In the genomic region with DNA sequence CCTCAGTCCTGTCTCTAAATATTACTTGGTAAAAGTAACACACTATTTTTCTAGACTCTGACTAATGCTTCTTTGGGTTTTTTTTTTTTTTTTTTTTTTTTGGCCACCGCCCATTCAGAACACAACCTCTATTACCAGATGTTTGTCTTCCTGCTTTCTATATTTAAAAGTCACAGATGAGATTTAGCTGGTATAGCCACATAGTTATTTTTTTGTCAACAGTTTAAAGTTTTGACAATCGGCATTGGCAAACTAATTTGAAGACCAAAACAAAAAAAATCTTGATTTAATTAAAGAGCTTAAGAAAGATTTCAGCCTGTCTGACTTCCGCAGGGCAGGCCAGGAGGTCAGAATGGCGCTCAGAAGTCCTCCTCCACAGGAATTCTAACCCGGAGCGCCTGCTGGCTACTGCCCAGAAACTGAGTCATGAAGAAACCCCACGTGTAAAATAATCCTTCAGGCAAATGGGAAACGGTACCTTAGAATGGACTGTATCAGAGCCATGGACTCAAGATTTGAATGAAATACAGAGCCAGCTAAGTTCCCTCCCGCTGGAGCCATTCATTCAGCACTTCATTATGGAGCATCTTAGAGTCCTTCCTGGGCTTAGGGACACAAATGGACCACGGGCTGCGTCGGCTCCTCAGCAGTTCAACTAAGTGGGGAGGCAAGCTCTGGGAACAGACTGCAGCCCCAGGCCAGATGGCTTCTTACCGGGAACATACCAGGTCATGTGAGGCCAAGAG, we compare ENCODE assay signal across 9 cellular contexts. TPM values are rescaled to one million over a fixed set of nuclear protein-coding genes. Genes with fewer than 3 reads are reported as not detected.
DNase-seq lines count a peak whose midpoint lies in the region; FAIRE-seq and TF ChIP-seq lines count a peak whose summit lies in the region.
"Had no signal": no experiment of that assay in that cellular context is flagged by ENCODE, and none has a peak within 500 bp of the region (broad histone marks: within the 10 kb centered on the region; RNA-seq: fewer than 3 reads in every experiment).

No MANE protein-coding gene starts in this region.

- no peaks in the 10 kb centered on the region for H3K36me3 ChIP-seq in kidney (ENCODE audit: control insufficient read depth in 1 of 2, insufficient read depth in 2 of 2, low read length in 2 of 2)
- H3K36me3 ChIP-seq in subcutaneous abdominal adipose tissue (ENCODE audit: control insufficient read depth in 5 of 5, insufficient read depth in 5 of 5, low read length in 5 of 5), result no peaks in the 10 kb centered on the region

- H3K9ac ChIP-seq in kidney (ENCODE audit: low read length in 2 of 2), result peak overlapping the region in 1 of 2 donors; percentile 27
- peak overlapping the region in 4 of 5 donors; percentile 6 to 70 (median 26) for H3K9ac ChIP-seq in subcutaneous abdominal adipose tissue (ENCODE audit: low read length in 5 of 5)

- peak overlapping the region; percentile 3 to 93 (median 54) for H3K27ac Mint-ChIP-seq in brain
- H3K27ac Mint-ChIP-seq in activated T-helper 1 cell treated with anti-CD3 and anti-CD28 coated beads, Interleukin-12 subunit alpha, Interleukin-12 subunit beta, Interleukin-2, Interleukin-4 antibody, amounts not matched to agents 30 ng/mL and 10 ng/mL and 1 ng/mL, durations not matched to agents 14 hours and 24 hours and 36 hours, result no peak overlapping the region

- FAIRE-seq in kidney (lab: Jason Lieb, UNC), result peak; percentile 70

- H3K9me3 ChIP-seq in kidney (ENCODE audit: control insufficient read depth in 1 of 2, low read length in 2 of 2), result no peaks in the 10 kb centered on the region
- H3K9me3 ChIP-seq in subcutaneous abdominal adipose tissue (ENCODE audit: control insufficient read depth in 5 of 5, low read length in 5 of 5), result no peaks in the 10 kb centered on the region

- H3K27ac ChIP-seq in kidney (ENCODE audit: low read depth in 2 of 2, low read length in 2 of 2) (peak overlapping the region; percentile 46 to 92), subcutaneous abdominal adipose tissue (ENCODE audit: low read depth, low read length) (peak overlapping the region; percentile 92)

- TF ChIP-seq CTCF in brain (conservative IDR thresholded peaks at IDR 0.05) (no peak), kidney (IDR thresholded peaks at IDR 0.05; ENCODE audit: borderline replicate concordance, extremely low read depth, insufficient read depth) (no peak)

- H3K27me3 Mint-ChIP-seq in brain, result no peaks in the 10 kb centered on the region
- peaks cover 4% of the 10 kb centered on the region for H3K27me3 Mint-ChIP-seq in activated T-helper 1 cell treated with anti-CD3 and anti-CD28 coated beads, Interleukin-12 subunit alpha, Interleukin-12 subunit beta, Interleukin-2, Interleukin-4 antibody, amounts not matched to agents 30 ng/mL and 10 ng/mL and 1 ng/mL, durations not matched to agents 14 hours and 24 hours and 36 hours (ENCODE audit: insufficient read depth)

- intact Hi-C loops in kidney (cut with DNase I), result no loop called here
- intact Hi-C loops in activated T-helper 1 cell treated with anti-CD3 and anti-CD28 coated beads, Interleukin-12 subunit alpha, Interleukin-12 subunit beta, Interleukin-2, Interleukin-4 antibody, amounts not matched to agents 30 ng/mL and 10 ng/mL and 1 ng/mL, durations not matched to agents 14 hours and 24 hours and 36 hours (cut with micrococcal nuclease), result no loop called here

- H3K27me3 ChIP-seq in subcutaneous abdominal adipose tissue (ENCODE audit: control insufficient read depth in 5 of 5, insufficient read depth in 4 of 5, low read length in 5 of 5), result no peaks in the 10 kb centered on the region

- H3K4me3 ChIP-seq in kidney (ENCODE audit: low read length in 2 of 2), result peak overlapping the region; percentile 9 to 21
- peak overlapping the region; percentile 21 to 41 (median 38) for H3K4me3 ChIP-seq in subcutaneous abdominal adipose tissue (ENCODE audit: low read depth in 1 of 5, low read length in 5 of 5)

- peaks cover 0 to 4% (median 0%) of the 10 kb centered on the region in 5 experiments for H3K9me3 Mint-ChIP-seq in brain
- H3K9me3 Mint-ChIP-seq in activated T-helper 1 cell treated with anti-CD3 and anti-CD28 coated beads, Interleukin-12 subunit alpha, Interleukin-12 subunit beta, Interleukin-2, Interleukin-4 antibody, amounts not matched to agents 30 ng/mL and 10 ng/mL and 1 ng/mL, durations not matched to agents 14 hours and 24 hours and 36 hours, result no peaks in the 10 kb centered on the region

- H3K4me1 ChIP-seq in kidney (ENCODE audit: control insufficient read depth in 1 of 2, insufficient read depth in 1 of 2, low read depth in 1 of 2, low read length in 2 of 2), result peaks cover 6 to 9% of the 10 kb centered on the region in 2 donors
- H3K4me1 ChIP-seq in subcutaneous abdominal adipose tissue (ENCODE audit: control insufficient read depth in 5 of 5, insufficient read depth in 5 of 5, low read length in 5 of 5), result peaks cover 12 to 41% (median 38%) of the 10 kb centered on the region in 5 donors

- DNase-seq in HS-5 (ENCODE audit: low read depth), result peak; percentile 95
- DNase-seq in kidney, result peak; percentile 94
- no peak for DNase-seq in NCI-H1105 treated with DMSO at 0.1 percent for 48 hours (lab: John Stamatoyannopoulos, UW)
- no peak for DNase-seq in NCI-H2107 (lab: John Stamatoyannopoulos, UW)
- no peak for DNase-seq in activated T-helper 1 cell treated with anti-CD3 and anti-CD28 coated beads, Interleukin-12 subunit alpha, Interleukin-12 subunit beta, Interleukin-2, Interleukin-4 antibody, amounts not matched to agents 30 ng/mL and 10 ng/mL and 1 ng/mL, durations not matched to agents 14 hours and 24 hours and 36 hours (ENCODE audit: low spot score)
- no peak for DNase-seq in activated CD4-positive, alpha-beta T cell treated with anti-CD3 and anti-CD28 coated beads for 4 hours
- DNase-seq: stimulated activated CD4-positive, alpha-beta T cell treated with anti-CD3 and anti-CD28 coated beads, Interleukin-15, amount 100 ng/mL, for 24 hours had no signal

- H3K4me3 Mint-ChIP-seq in brain, result peak overlapping the region in 3 of 5 experiments; percentile 4 to 66 (median 12)
- H3K4me3 Mint-ChIP-seq in activated T-helper 1 cell treated with anti-CD3 and anti-CD28 coated beads, Interleukin-12 subunit alpha, Interleukin-12 subunit beta, Interleukin-2, Interleukin-4 antibody, amounts not matched to agents 30 ng/mL and 10 ng/mL and 1 ng/mL, durations not matched to agents 14 hours and 24 hours and 36 hours, result no peak overlapping the region

- no peaks in the 10 kb centered on the region for H3K36me3 Mint-ChIP-seq in brain
- no peaks in the 10 kb centered on the region for H3K36me3 Mint-ChIP-seq in activated T-helper 1 cell treated with anti-CD3 and anti-CD28 coated beads, Interleukin-12 subunit alpha, Interleukin-12 subunit beta, Interleukin-2, Interleukin-4 antibody, amounts not matched to agents 30 ng/mL and 10 ng/mL and 1 ng/mL, durations not matched to agents 14 hours and 24 hours and 36 hours (ENCODE audit: low read depth)

- peaks cover 28% of the 10 kb centered on the region for H3K4me1 Mint-ChIP-seq in brain
- H3K4me1 Mint-ChIP-seq in activated T-helper 1 cell treated with anti-CD3 and anti-CD28 coated beads, Interleukin-12 subunit alpha, Interleukin-12 subunit beta, Interleukin-2, Interleukin-4 antibody, amounts not matched to agents 30 ng/mL and 10 ng/mL and 1 ng/mL, durations not matched to agents 14 hours and 24 hours and 36 hours (ENCODE audit: low read depth), result no peaks in the 10 kb centered on the region

RNA-seq across cellular contexts. Expression of a gene that starts 55.6 kb away (rescaled TPM):
- polyA plus RNA-seq in brain (ENCODE audit: insufficient read depth, low read depth, low replicate concordance), result 10.2 TPM
- total RNA-seq in kidney, result 8.7 TPM
- polyA plus RNA-seq in kidney (ENCODE audit: insufficient read depth, low read depth, low replicate concordance), result 2.8 TPM
- total RNA-seq in activated T-helper 1 cell treated with anti-CD3 and anti-CD28 coated beads, Interleukin-12 subunit alpha, Interleukin-12 subunit beta, Interleukin-2, Interleukin-4 antibody, amounts not matched to agents 30 ng/mL and 10 ng/mL and 1 ng/mL, durations not matched to agents 14 hours and 24 hours and 36 hours, result 5.5 and 5.7 TPM in 2 replicates

Comparison
In these comparisons a context has a peak if more than half of its experiments do, and no peak if none do; other contexts are left out.
1. DNase-seq: peak in HS-5 (single experiment) and kidney (single experiment); none in NCI-H1105 treated with DMSO at 0.1 percent for 48 hours (single experiment), NCI-H2107 (single experiment), activated T-helper 1 cell treated with anti-CD3 and anti-CD28 coated beads, Interleukin-12 subunit alpha, Interleukin-12 subunit beta, Interleukin-2, Interleukin-4 antibody, amounts not matched to agents 30 ng/mL and 10 ng/mL and 1 ng/mL, durations not matched to agents 14 hours and 24 hours and 36 hours (single experiment) and activated CD4-positive, alpha-beta T cell treated with anti-CD3 and anti-CD28 coated beads for 4 hours (0 of 2).